Comparison of ENCODE assay signal across 1 cellular context in the genomic region with DNA sequence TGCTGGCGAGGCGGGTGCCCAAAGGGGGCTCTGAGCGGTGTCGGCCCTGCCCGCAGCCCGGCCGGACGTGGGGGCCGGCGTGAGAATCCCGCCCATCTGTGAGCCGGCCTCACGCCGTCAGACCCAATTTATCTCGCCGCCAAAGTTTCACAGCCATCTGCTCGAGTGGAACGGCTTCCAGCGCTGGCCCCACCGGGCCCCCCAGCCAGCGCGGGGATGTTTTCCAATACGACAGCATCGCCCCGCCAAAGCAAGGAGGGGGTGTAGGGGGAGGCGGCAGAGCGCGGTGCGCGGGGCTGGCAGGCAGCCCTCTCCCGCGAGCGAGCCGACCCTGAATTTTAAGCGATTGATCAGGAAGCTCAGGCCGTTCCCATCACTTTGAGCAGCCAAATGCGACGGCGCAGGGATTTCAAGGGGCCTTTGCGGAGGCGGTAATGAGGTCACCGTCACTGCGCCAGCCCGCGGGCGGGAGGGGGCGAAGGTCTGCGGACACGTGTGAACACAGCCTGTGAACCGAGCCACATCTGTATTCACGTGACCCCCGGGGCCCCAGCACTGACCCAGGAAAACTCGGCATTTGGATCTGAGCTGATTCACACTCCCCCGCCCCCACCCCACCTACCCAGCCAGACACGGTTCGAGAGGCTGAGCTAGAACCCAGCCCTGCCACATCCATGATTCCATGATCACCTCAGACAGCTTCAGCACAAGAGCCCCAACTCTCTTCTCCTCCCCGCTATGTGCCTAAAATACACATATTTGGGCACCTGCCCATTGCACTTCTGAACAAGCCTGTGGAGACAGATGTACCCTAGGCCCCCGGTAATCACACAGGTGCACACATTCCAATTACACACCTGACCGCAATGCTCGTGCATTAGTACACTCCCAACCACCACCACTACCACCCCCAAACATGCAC.
TF ChIP-seq lines count a peak whose summit lies in the region.

No MANE protein-coding gene starts in this region.

TF ChIP-seq in WTC11, 78 proteins besides CTCF, POLR2A, EP300 and RAD21 (continued from another document):
- TF ChIP-seq, protein P1, sequence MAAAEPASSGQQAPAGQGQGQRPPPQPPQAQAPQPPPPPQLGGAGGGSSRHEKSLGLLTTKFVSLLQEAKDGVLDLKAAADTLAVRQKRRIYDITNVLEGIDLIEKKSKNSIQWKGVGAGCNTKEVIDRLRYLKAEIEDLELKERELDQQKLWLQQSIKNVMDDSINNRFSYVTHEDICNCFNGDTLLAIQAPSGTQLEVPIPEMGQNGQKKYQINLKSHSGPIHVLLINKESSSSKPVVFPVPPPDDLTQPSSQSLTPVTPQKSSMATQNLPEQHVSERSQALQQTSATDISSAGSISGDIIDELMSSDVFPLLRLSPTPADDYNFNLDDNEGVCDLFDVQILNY (CRISPR knock-in tag; IDR thresholded peaks at IDR 0.05): no peak
- TF ChIP-seq NFE2L1 (CRISPR knock-in tag; IDR thresholded peaks at IDR 0.05): 0 out of 2 replicates have a peak, but pooled peaks have one; percentile 17
